Comparison of ENCODE assay signal across 8 cellular contexts in genomic region chr16:351804-352520, GRCh38. TPM values are rescaled to one million over a fixed set of nuclear protein-coding genes. Genes with fewer than 3 reads are reported as not detected.
DNase-seq lines count a peak whose midpoint lies in the region; ATAC-seq and TF ChIP-seq lines count a peak whose summit lies in the region.

No MANE protein-coding gene starts in this region.

- H3K9me3 ChIP-seq in parathyroid adenoma (ENCODE audit: control insufficient read depth, low read length) = no peaks in the 10 kb centered on the region

- CTCF ChIA-PET in AG04449 (lab: Yijun Ruan, JAX) (interaction anchor here (0.6 to 2.4 kb wide), 17 partner anchors 9 to 280 kb away, joined by 3 to 14 read pairs (median 3); partner anchors contain the start of genes LUC7L and RHBDF1), WTC11 (lab: Charles Lee) (interaction anchor here (0.5 to 2.8 kb wide), 32 partner anchors 9 to 308 kb away, joined by 3 to 42 read pairs (median 4); partner anchors contain the start of genes LUC7L, MRPL28 and RHBDF1)

- POLR2A ChIA-PET in AG04449 (lab: Yijun Ruan, JAX) (no interaction called here), WTC11 (lab: Charles Lee) (interaction anchor here (1.0 to 1.2 kb wide), 3 partner anchors 14 to 299 kb away, joined by 3 to 5 read pairs (median 4); partner anchors contain the start of genes POLR3K and SNRNP25)

- H3K4me3 ChIP-seq in AG04449 (ENCODE audit: low read depth, low read length) (peak overlapping the region; percentile 73), foreskin fibroblast (ENCODE audit: low read depth in 1 of 2, low read length in 2 of 2) (peak overlapping the region; percentile 70 to 77), parathyroid adenoma (ENCODE audit: low read depth, low read length) (peak overlapping the region; percentile 57)

- peaks cover 10% of the 10 kb centered on the region for H3K36me3 Mint-ChIP-seq in WTC11

- H3K27ac Mint-ChIP-seq in WTC11 = no peak overlapping the region

- H3K9me3 Mint-ChIP-seq in WTC11 = no peaks in the 10 kb centered on the region

- TF ChIP-seq CTCF in AG04449 (IDR thresholded peaks at IDR 0.05; ENCODE audit: insufficient read depth, low read length, missing control alignments) (no peak), WTC11 (IDR thresholded peaks at IDR 0.05) (no peak), foreskin fibroblast (IDR thresholded peaks at IDR 0.05; ENCODE audit: low read depth, low read length) (no peak), parathyroid adenoma (IDR thresholded peaks at IDR 0.05) (no peak)

- H3K4me3 Mint-ChIP-seq in WTC11 = peak overlapping the region; percentile 76

- H3K27ac ChIP-seq in parathyroid adenoma = no peak overlapping the region

- DNase-seq in AG04449 (ENCODE audit: low read depth, low spot score) (no peak), WTC11 (ENCODE audit: low spot score) (no peak), foreskin fibroblast (peak in 1 of 2 donors; percentile 46), NCI-H2081 (lab: John Stamatoyannopoulos, UW) (no peak)

- H3K4me2 ChIP-seq in parathyroid adenoma (ENCODE audit: low read length) = peak overlapping the region; percentile 86

- H3K79me2 ChIP-seq in parathyroid adenoma = peaks cover 19% of the 10 kb centered on the region

- no peaks in the 10 kb centered on the region for H3K36me3 ChIP-seq in parathyroid adenoma (ENCODE audit: control insufficient read depth, insufficient read depth, low read length)

- no peaks in the 10 kb centered on the region; the same call in 1 of the 2 replicates for H3K27me3 Mint-ChIP-seq in WTC11 (ENCODE audit: low read depth)

- H3K4me1 Mint-ChIP-seq in WTC11 = peaks cover 6% of the 10 kb centered on the region

- H2AFZ ChIP-seq in parathyroid adenoma = no peak overlapping the region

- ATAC-seq in GM18520 (IDR thresholded peaks at IDR 0.05; ENCODE audit: unreplicated experiment) (peak; percentile 11), HG03139 (IDR thresholded peaks at IDR 0.05; ENCODE audit: unreplicated experiment) (peak; percentile 9), WTC11 (peak; percentile 0; the same call in 1 of the 2 replicates), HG03469 (IDR thresholded peaks at IDR 0.05; ENCODE audit: unreplicated experiment) (no peak)

- peaks cover 6% of the 10 kb centered on the region for H3K4me1 ChIP-seq in parathyroid adenoma

- no peaks in the 10 kb centered on the region for H3K27me3 ChIP-seq in parathyroid adenoma (ENCODE audit: control insufficient read depth, insufficient read depth, low read length)

- H3K9ac ChIP-seq in parathyroid adenoma = no peak overlapping the region

TF ChIP-seq in WTC11, 78 proteins besides CTCF, POLR2A, EP300 and RAD21:
- TF ChIP-seq E2F4 (CRISPR knock-in tag; IDR thresholded peaks at IDR 0.05; ENCODE audit: borderline replicate concordance, low read depth) = no peak
- TF ChIP-seq NR2C2 (CRISPR knock-in tag; IDR thresholded peaks at IDR 0.05) = no peak
- TF ChIP-seq ZBTB43 (CRISPR knock-in tag; IDR thresholded peaks at IDR 0.05) = no peak
- peak; percentile 35; the same call in 1 of the 2 replicates for TF ChIP-seq MAX (CRISPR knock-in tag; IDR thresholded peaks at IDR 0.05)
- no peak for TF ChIP-seq ATF1 (CRISPR knock-in tag; IDR thresholded peaks at IDR 0.05)

RNA-seq across cellular contexts. Expression of gene AXIN1, which starts 0.6 kb away (rescaled TPM):
- 48.0 to 50.3 TPM (median 48.9 TPM) in 3 replicates for total RNA-seq in WTC11 (2021)

RNA-seq across cellular contexts. Expression of gene MRPL28, which starts 18.4 kb away (rescaled TPM):
- total RNA-seq in WTC11 (2021) = 119 to 144 TPM (median 140 TPM) in 3 replicates

RNA-seq across cellular contexts. Expression of gene PGAP6, which starts 29.8 kb away (rescaled TPM):
- 104 to 108 TPM (median 107 TPM) in 3 replicates for total RNA-seq in WTC11 (2021)

RNA-seq across cellular contexts. Expression of gene NME4, which starts 45.0 kb away (rescaled TPM):
- 467 to 550 TPM (median 535 TPM) in 3 replicates for total RNA-seq in WTC11 (2021)

RNA-seq across cellular contexts. Expression of gene DECR2, which starts 49.7 kb away (rescaled TPM):
- total RNA-seq in WTC11 (2021) = 37.8 to 43.6 TPM (median 40.7 TPM) in 3 replicates
